ENCODE assay signal across 9 cellular contexts in genomic region chr9:130443840-130444492, GRCh38. TPM values are rescaled to one million over a fixed set of nuclear protein-coding genes. Genes with fewer than 3 reads are reported as not detected.
DNase-seq lines count a peak whose midpoint lies in the region; ATAC-seq and TF ChIP-seq lines count a peak whose summit lies in the region.
"Had no signal": no experiment of that assay in that cellular context is flagged by ENCODE, and none has a peak within 500 bp of the region (broad histone marks: within the 10 kb centered on the region; RNA-seq: fewer than 3 reads in every experiment).

No MANE protein-coding gene starts in this region.

- peak overlapping the region; percentile 92 to 100 (median 98) for H3K4me2 ChIP-seq in BLaER1 treated with 17β-estradiol and CSF1 and Interleukin-3, amounts not matched to agents 10 nM and 100 nM

- H3K4me1 ChIP-seq in BLaER1 treated with 17β-estradiol and CSF1 and Interleukin-3, amounts not matched to agents 10 nM and 100 nM = peaks cover 38 to 50% (median 48%) of the 10 kb centered on the region in 10 experiments

- H3K9me3 ChIP-seq in BLaER1 treated with 17β-estradiol and CSF1 and Interleukin-3, amounts not matched to agents 10 nM and 100 nM (replicated peaks in 1 of 11) = peaks cover 18 to 24% (median 19%) of the 10 kb centered on the region in 11 experiments

- peaks cover 1% of the 10 kb centered on the region for H3K4me1 Mint-ChIP-seq in progenitor cell of endocrine pancreas (ENCODE audit: low read depth)

- peaks cover 0 to 30% (median 0%) of the 10 kb centered on the region in 11 experiments; a peak in 4 of 22 replicates for H4K20me1 ChIP-seq in BLaER1 treated with 17β-estradiol and CSF1 and Interleukin-3, amounts not matched to agents 10 nM and 100 nM

- peak overlapping the region; percentile 71 to 89 (median 78) for H3K4me3 ChIP-seq in BLaER1 treated with 17β-estradiol and CSF1 and Interleukin-3, amounts not matched to agents 10 nM and 100 nM

- peaks cover 1% of the 10 kb centered on the region for H3K36me3 Mint-ChIP-seq in progenitor cell of endocrine pancreas (ENCODE audit: insufficient read depth)

- H3K27me3 Mint-ChIP-seq in progenitor cell of endocrine pancreas = peaks cover 36% of the 10 kb centered on the region

- TF ChIP-seq CTCF in progenitor cell of endocrine pancreas (IDR thresholded peaks at IDR 0.05; ENCODE audit: unreplicated experiment) = no peak

- DNase-seq in RPMI8226 (peak; percentile 43), left ventricle myocardium superior (peak; percentile 56), progenitor cell of endocrine pancreas (ENCODE audit: low spot score, unreplicated experiment) (no peak), GOT3 (lab: John Stamatoyannopoulos, UW) (no peak), NCI-H524 (lab: John Stamatoyannopoulos, UW) (no peak), NCI-H2196 treated with DMSO at 0.1 percent for 48 hours (lab: John Stamatoyannopoulos, UW; ENCODE audit: unreplicated experiment) (no peak), DMS 273 treated with DMSO at 0.1 percent for 48 hours (lab: John Stamatoyannopoulos, UW) (no peak)
- DNase-seq: activated gamma-delta T cell had no signal

- H3K27ac Mint-ChIP-seq in progenitor cell of endocrine pancreas = no peak overlapping the region

- intact Hi-C loops in left ventricle myocardium superior (cut with micrococcal nuclease) = no loop called here

- H3K9me3 Mint-ChIP-seq in progenitor cell of endocrine pancreas (ENCODE audit: low read depth) = peaks cover 9% of the 10 kb centered on the region

- no peaks in the 10 kb centered on the region; a peak in 1 of 22 replicates for H3K36me3 ChIP-seq in BLaER1 treated with 17β-estradiol and CSF1 and Interleukin-3, amounts not matched to agents 10 nM and 100 nM

- H3K9ac ChIP-seq in BLaER1 treated with 17β-estradiol and CSF1 and Interleukin-3, amounts not matched to agents 10 nM and 100 nM = peak overlapping the region in 10 of 11 experiments; percentile 15 to 91 (median 84); a peak in 17 of 22 replicates

- peak overlapping the region in 3 of 11 experiments; percentile 72 to 84 (median 83); a peak in 5 of 22 replicates for H3K27ac ChIP-seq in BLaER1 treated with 17β-estradiol and CSF1 and Interleukin-3, amounts not matched to agents 10 nM and 100 nM

- ATAC-seq in left ventricle myocardium superior = no peak

- peaks cover 0 to 6% (median 0%) of the 10 kb centered on the region in 11 experiments; a peak in 4 of 22 replicates for H3K27me3 ChIP-seq in BLaER1 treated with 17β-estradiol and CSF1 and Interleukin-3, amounts not matched to agents 10 nM and 100 nM

- peak overlapping the region; percentile 14 for H3K4me3 Mint-ChIP-seq in progenitor cell of endocrine pancreas (ENCODE audit: low read depth)

RNA-seq across cellular contexts. Expression of gene ASS1, which starts 0.8 kb away (rescaled TPM):
- total RNA-seq in left ventricle myocardium superior = 65.5 TPM
- 6.5 and 7.7 TPM in 2 replicates for total RNA-seq in progenitor cell of endocrine pancreas

Comparison
In these comparisons a context has a peak if more than half of its experiments do, and no peak if none do; other contexts are left out.
1. DNase-seq: peak in RPMI8226 (single experiment) and left ventricle myocardium superior (single experiment); none in progenitor cell of endocrine pancreas (single experiment), GOT3 (single experiment), NCI-H524 (0 of 2), NCI-H2196 treated with DMSO at 0.1 percent for 48 hours (single experiment) and DMS 273 treated with DMSO at 0.1 percent for 48 hours (single experiment).